ENCODE assay signal across 9 cellular contexts in the genomic region with DNA sequence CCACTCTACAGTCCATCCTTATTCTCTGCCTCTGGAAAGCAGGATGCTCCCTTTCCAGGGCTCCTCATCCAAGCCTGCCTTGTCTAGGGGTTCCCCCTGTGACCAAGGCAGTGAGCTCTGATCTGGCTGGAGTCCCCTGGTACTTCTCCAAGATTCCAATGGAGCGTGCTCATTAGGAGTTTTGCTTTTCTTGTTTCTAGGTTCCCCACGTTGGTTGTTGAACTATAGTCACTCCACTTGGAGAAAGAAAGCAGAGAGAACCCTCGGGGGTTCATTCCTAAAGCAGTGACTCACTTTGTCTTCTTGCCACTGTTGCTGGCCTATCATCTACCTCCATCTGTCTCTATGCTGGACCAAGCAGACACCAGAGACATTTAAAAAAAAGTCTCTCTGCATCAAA.
A peak's percentile ranks its signal among the peaks of the same experiment; 100 is the strongest.
DNase-seq lines count a peak whose midpoint lies in the region; ATAC-seq and TF ChIP-seq lines count a peak whose summit lies in the region.
"Had no signal": no experiment of that assay in that cellular context is flagged by ENCODE, and none has a peak within 500 bp of the region (broad histone marks: within the 10 kb centered on the region; RNA-seq: fewer than 3 reads in every experiment).

No MANE protein-coding gene starts in this region.

- DNase-seq in HEK293T (ENCODE audit: extremely low spot score) (peak; percentile 52), T47D (ENCODE audit: low read depth in 1 of 2, low spot score in 1 of 2) (peak; percentile 4 to 63), kidney epithelial cell (ENCODE audit: low read depth) (peak; percentile 61), thoracic aorta (ENCODE audit: low spot score) (no peak), COR-L47 (lab: John Stamatoyannopoulos, UW) (no peak), NCI-H345 (lab: John Stamatoyannopoulos, UW) (no peak)
- no peak for DNase-seq in activated T-cell treated with anti-CD3 and anti-CD28 coated beads, Interleukin-2, amount 50 U/mL, for 48 hours
- DNase-seq: NCI-H146 had no signal

- H3K27me3 ChIP-seq in kidney epithelial cell (ENCODE audit: control insufficient read depth, insufficient read depth, low read length) (no peaks in the 10 kb centered on the region), thoracic aorta (replicated peaks; ENCODE audit: insufficient read depth) (no peaks in the 10 kb centered on the region)

- no peaks in the 10 kb centered on the region for H3K9me3 ChIP-seq in thoracic aorta

- POLR2A ChIA-PET in HEK293T (lab: Yijun Ruan, JAX): no interaction called here

- H3K4me3 ChIP-seq in kidney epithelial cell (ENCODE audit: low read depth, low read length) (no peak overlapping the region), thoracic aorta (no peak overlapping the region)

- ATAC-seq in thoracic aorta (ENCODE audit: insufficient number of reproducible peaks, low FRiP score, low read depth) (peak; percentile 68), GM21825 (IDR thresholded peaks at IDR 0.05; ENCODE audit: unreplicated experiment) (no peak)

- peaks cover 5 to 12% of the 10 kb centered on the region in 2 donors for H3K4me1 ChIP-seq in thoracic aorta (ENCODE audit: control insufficient read depth in 1 of 2, low read depth in 2 of 2)

- H3K36me3 ChIP-seq in kidney epithelial cell (ENCODE audit: control insufficient read depth, insufficient read depth, low read length) (no peaks in the 10 kb centered on the region), thoracic aorta (no peaks in the 10 kb centered on the region)

- CTCF ChIA-PET in HEK293T (lab: Yijun Ruan, JAX): no interaction called here

- TF ChIP-seq CTCF in kidney epithelial cell (IDR thresholded peaks at IDR 0.05; ENCODE audit: insufficient read depth, low read length, poor library complexity, severe bottlenecking) (no peak), thoracic aorta (IDR thresholded peaks at IDR 0.05) (no peak)

- in situ Hi-C loops in T47D (cut with HindIII; ENCODE audit: low pct_unique_long_range_greater_than_20kb, low sequenced_read_pairs): no loop called here

- no peak overlapping the region for H3K27ac ChIP-seq in thoracic aorta

TF ChIP-seq in HEK293T, 16 proteins besides CTCF, POLR2A, EP300 and RAD21:
- TF ChIP-seq ELF4 (IDR thresholded peaks at IDR 0.05) (no peak), SUZ12 (IDR thresholded peaks at IDR 0.05) (no peak), L3MBTL2 (conservative IDR thresholded peaks at IDR 0.05) (no peak), BHLHE40 (IDR thresholded peaks at IDR 0.05; ENCODE audit: borderline replicate concordance) (no peak), LEF1 (IDR thresholded peaks at IDR 0.05; ENCODE audit: borderline replicate concordance) (no peak), NFRKB (IDR thresholded peaks at IDR 0.05) (no peak), ZNF384 (IDR thresholded peaks at IDR 0.05) (no peak), FOXA1 (IDR thresholded peaks at IDR 0.05) (no peak), CTBP1 (IDR thresholded peaks at IDR 0.05; ENCODE audit: borderline replicate concordance) (no peak), HDGF (IDR thresholded peaks at IDR 0.05; ENCODE audit: borderline replicate concordance) (no peak), FOXM1 (IDR thresholded peaks at IDR 0.05; ENCODE audit: borderline replicate concordance) (no peak), SP1 (IDR thresholded peaks at IDR 0.05) (no peak), ARNT (IDR thresholded peaks at IDR 0.05) (no peak), FOXK2 (IDR thresholded peaks at IDR 0.05) (no peak), TARDBP (IDR thresholded peaks at IDR 0.05) (no peak)
- TF ChIP-seq, protein P1, sequence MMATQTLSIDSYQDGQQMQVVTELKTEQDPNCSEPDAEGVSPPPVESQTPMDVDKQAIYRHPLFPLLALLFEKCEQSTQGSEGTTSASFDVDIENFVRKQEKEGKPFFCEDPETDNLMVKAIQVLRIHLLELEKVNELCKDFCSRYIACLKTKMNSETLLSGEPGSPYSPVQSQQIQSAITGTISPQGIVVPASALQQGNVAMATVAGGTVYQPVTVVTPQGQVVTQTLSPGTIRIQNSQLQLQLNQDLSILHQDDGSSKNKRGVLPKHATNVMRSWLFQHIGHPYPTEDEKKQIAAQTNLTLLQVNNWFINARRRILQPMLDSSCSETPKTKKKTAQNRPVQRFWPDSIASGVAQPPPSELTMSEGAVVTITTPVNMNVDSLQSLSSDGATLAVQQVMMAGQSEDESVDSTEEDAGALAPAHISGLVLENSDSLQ (IDR thresholded peaks at IDR 0.05): no peak

Comparison
In these comparisons a context has a peak if more than half of its experiments do, and no peak if none do; other contexts are left out.
1. DNase-seq: peak in HEK293T (single experiment), T47D (2 of 2) and kidney epithelial cell (single experiment); none in thoracic aorta (single experiment), COR-L47 (single experiment), activated T-cell treated with anti-CD3 and anti-CD28 coated beads, Interleukin-2, amount 50 U/mL, for 48 hours (0 of 2) and NCI-H345 (single experiment).